Comparison of ENCODE assay signal across 14 cellular contexts in genomic region chr22:48595511-48595905, GRCh38.
DNase-seq lines count a peak whose midpoint lies in the region; TF ChIP-seq lines count a peak whose summit lies in the region.
"Had no signal": no experiment of that assay in that cellular context is flagged by ENCODE, and none has a peak within 500 bp of the region (broad histone marks: within the 10 kb centered on the region; RNA-seq: fewer than 3 reads in every experiment).

No MANE protein-coding gene starts in this region.

- TF ChIP-seq CTCF in GM10266 (IDR thresholded peaks at IDR 0.05; ENCODE audit: control insufficient read depth, insufficient read depth, low read depth, missing control alignments) = no peak

- H3K4me1 ChIP-seq in BLaER1 = peaks cover 58% of the 10 kb centered on the region

- H3K4me3 ChIP-seq in BLaER1 = no peak overlapping the region
- H3K4me3 ChIP-seq: GM23338 had no signal

- 0 out of 2 replicates have a peak overlapping the region, but pooled peaks have one; percentile 44 for H3K27ac ChIP-seq in BLaER1
- H3K27ac ChIP-seq in layer of hippocampus (ENCODE audit: low read depth, low read length) = peak overlapping the region; percentile 5
- H3K27ac ChIP-seq: C4-2B had no signal

- peak; percentile 65 to 85 for DNase-seq in NCI-H524 (lab: John Stamatoyannopoulos, UW)
- no peak for DNase-seq in NCI-H524 treated with DMSO at 0.1 percent for 48 hours (lab: John Stamatoyannopoulos, UW)
- peak; percentile 51 for DNase-seq in NCI-H2171 treated with DMSO at 0.1 percent for 48 hours (lab: John Stamatoyannopoulos, UW)
- DNase-seq in GM10266 (ENCODE audit: extremely low spot score) = no peak
- DNase-seq in foreskin melanocyte = no peak
- DNase-seq: 8988T; ACHN; CD4-positive, alpha-beta memory T cell; DMS79; H7 had no signal

- H3K27me3 ChIP-seq in BLaER1 (peaks cover 13% of the 10 kb centered on the region; the same call in 1 of the 2 replicates), layer of hippocampus (ENCODE audit: control insufficient read depth, insufficient read depth, low read length) (no peaks in the 10 kb centered on the region)

- peaks cover 18% of the 10 kb centered on the region for H3K9me3 ChIP-seq in BLaER1

- peak overlapping the region; percentile 74 for H3K4me2 ChIP-seq in BLaER1
- H3K4me2 ChIP-seq: GM23338 had no signal

- 0 out of 2 replicates have a peak overlapping the region, but pooled peaks have one; percentile 19 for H3K9ac ChIP-seq in BLaER1

- H3K36me3 ChIP-seq in BLaER1 = no peaks in the 10 kb centered on the region; the same call in 1 of the 2 replicates

- peaks cover 22% of the 10 kb centered on the region for H4K20me1 ChIP-seq in BLaER1

Comparison
In these comparisons a context has a peak if more than half of its experiments do, and no peak if none do; other contexts are left out.
1. DNase-seq: peak in NCI-H524 (2 of 2) and NCI-H2171 treated with DMSO at 0.1 percent for 48 hours (single experiment); none in NCI-H524 treated with DMSO at 0.1 percent for 48 hours (single experiment), GM10266 (single experiment) and foreskin melanocyte (single experiment).